In genomic region chr5:148957591-148958202, GRCh38 we compare ENCODE assay signal across 8 cellular contexts.
DNase-seq lines count a peak whose midpoint lies in the region; ATAC-seq, FAIRE-seq and TF ChIP-seq lines count a peak whose summit lies in the region.

No MANE protein-coding gene starts in this region.

- DNase-seq in AG04449 (ENCODE audit: low read depth, low spot score) (no peak), GM12892 (ENCODE audit: insufficient read length) (peak; percentile 27), LNCaP clone FGC (ENCODE audit: low read depth) (no peak), WERI-Rb-1 (peak; percentile 43), ecto neural progenitor cell (ENCODE audit: low spot score) (peak; percentile 67), upper lobe of left lung (peak in 1 of 2 donors; percentile 53), mucosa of gallbladder (ENCODE audit: low spot score) (no peak)
- no peak for DNase-seq in natural killer cell treated with Interleukin-12 subunit alpha and Interleukin-12 subunit beta and Interleukin-15 and Interleukin-18, amount 100 ng/mL, for 72 hours (ENCODE audit: low spot score)

- H3K36me3 ChIP-seq in WERI-Rb-1: no peaks in the 10 kb centered on the region
- no peaks in the 10 kb centered on the region for H3K36me3 ChIP-seq in upper lobe of left lung

- H3K4me3 Mint-ChIP-seq in natural killer cell treated with Interleukin-12 subunit alpha and Interleukin-12 subunit beta and Interleukin-15 and Interleukin-18, amount 100 ng/mL, for 72 hours: no peak overlapping the region

- H3K4me3 ChIP-seq in AG04449 (ENCODE audit: low read depth, low read length) (no peak overlapping the region), LNCaP clone FGC (ENCODE audit: low read depth, low read length) (no peak overlapping the region), WERI-Rb-1 (ENCODE audit: low read depth, low read length) (no peak overlapping the region), upper lobe of left lung (no peak overlapping the region)

- ATAC-seq in natural killer cell treated with Interleukin-12 subunit alpha and Interleukin-12 subunit beta and Interleukin-15 and Interleukin-18, amount 100 ng/mL, for 72 hours: peak; percentile 45 to 69
- peak; percentile 56 to 61 for ATAC-seq in upper lobe of left lung (ENCODE audit: low FRiP score in 2 of 2)

- no peak overlapping the region for H3K27ac Mint-ChIP-seq in natural killer cell treated with Interleukin-12 subunit alpha and Interleukin-12 subunit beta and Interleukin-15 and Interleukin-18, amount 100 ng/mL, for 72 hours

- TF ChIP-seq POLR2A in GM12892 (IDR thresholded peaks at IDR 0.05; ENCODE audit: low read depth, low read length): no peak
- no peak for TF ChIP-seq POLR2A in upper lobe of left lung (IDR thresholded peaks at IDR 0.05)

- peaks cover 11% of the 10 kb centered on the region for H3K27me3 ChIP-seq in WERI-Rb-1 (ENCODE audit: insufficient read depth, low read depth, severe bottlenecking)
- no peaks in the 10 kb centered on the region for H3K27me3 ChIP-seq in upper lobe of left lung

- H3K9me3 Mint-ChIP-seq in natural killer cell treated with Interleukin-12 subunit alpha and Interleukin-12 subunit beta and Interleukin-15 and Interleukin-18, amount 100 ng/mL, for 72 hours: no peaks in the 10 kb centered on the region

- TF ChIP-seq EP300 in upper lobe of left lung (IDR thresholded peaks at IDR 0.05): no peak

- POLR2A ChIA-PET in AG04449 (lab: Yijun Ruan, JAX): interaction anchor here (0.7 kb wide), 1 partner anchor 99 kb away, joined by 3 read pairs; no protein-coding TSS in a partner anchor

- peaks cover 5 to 12% (median 12%) of the 10 kb centered on the region in 4 donors for H3K4me1 ChIP-seq in upper lobe of left lung

- no peaks in the 10 kb centered on the region for H3K36me3 Mint-ChIP-seq in natural killer cell treated with Interleukin-12 subunit alpha and Interleukin-12 subunit beta and Interleukin-15 and Interleukin-18, amount 100 ng/mL, for 72 hours

- H3K9me3 ChIP-seq in WERI-Rb-1 (ENCODE audit: severe bottlenecking): no peaks in the 10 kb centered on the region
- H3K9me3 ChIP-seq in upper lobe of left lung: no peaks in the 10 kb centered on the region

- no peaks in the 10 kb centered on the region for H3K27me3 Mint-ChIP-seq in natural killer cell treated with Interleukin-12 subunit alpha and Interleukin-12 subunit beta and Interleukin-15 and Interleukin-18, amount 100 ng/mL, for 72 hours

- TF ChIP-seq CTCF in AG04449 (IDR thresholded peaks at IDR 0.05; ENCODE audit: insufficient read depth, low read length, missing control alignments) (peak; percentile 63), LNCaP clone FGC (IDR thresholded peaks at IDR 0.05; ENCODE audit: control insufficient read depth, extremely low read depth, insufficient read depth) (peak; percentile 80), WERI-Rb-1 (IDR thresholded peaks at IDR 0.05; ENCODE audit: low read depth, low read length) (peak; percentile 61), upper lobe of left lung (IDR thresholded peaks at IDR 0.05) (peak; percentile 57 to 76 (median 72))

- 30 to 39% methylated on average over 3 of the region's 3 CpGs for WGBS in upper lobe of left lung, 2 donors

- CTCF ChIA-PET in AG04449 (lab: Yijun Ruan, JAX): interaction anchor here (0.6 to 6.1 kb wide), 41 partner anchors 11 to 268 kb away, joined by 3 to 89 read pairs (median 5); no protein-coding TSS in a partner anchor

- peaks cover 5 to 9% of the 10 kb centered on the region in 2 donors for H3K4me1 Mint-ChIP-seq in natural killer cell treated with Interleukin-12 subunit alpha and Interleukin-12 subunit beta and Interleukin-15 and Interleukin-18, amount 100 ng/mL, for 72 hours (ENCODE audit: low read depth in 2 of 2)

- FAIRE-seq in GM12892 (lab: Jason Lieb, UNC): peak; percentile 53

- H3K27ac ChIP-seq in WERI-Rb-1 (no peak overlapping the region), upper lobe of left lung (no peak overlapping the region)

Comparison
In these comparisons a context has a peak if more than half of its experiments do, and no peak if none do; other contexts are left out.
1. DNase-seq: peak in GM12892 (single experiment), WERI-Rb-1 (single experiment) and ecto neural progenitor cell (single experiment); none in AG04449 (single experiment), LNCaP clone FGC (single experiment), natural killer cell treated with Interleukin-12 subunit alpha and Interleukin-12 subunit beta and Interleukin-15 and Interleukin-18, amount 100 ng/mL, for 72 hours (single experiment) and mucosa of gallbladder (single experiment).
2. Peak in every context shown above with its lines, with median percentiles within 50 percentile points of each other: CTCF ChIP-seq.